In the genomic region with DNA sequence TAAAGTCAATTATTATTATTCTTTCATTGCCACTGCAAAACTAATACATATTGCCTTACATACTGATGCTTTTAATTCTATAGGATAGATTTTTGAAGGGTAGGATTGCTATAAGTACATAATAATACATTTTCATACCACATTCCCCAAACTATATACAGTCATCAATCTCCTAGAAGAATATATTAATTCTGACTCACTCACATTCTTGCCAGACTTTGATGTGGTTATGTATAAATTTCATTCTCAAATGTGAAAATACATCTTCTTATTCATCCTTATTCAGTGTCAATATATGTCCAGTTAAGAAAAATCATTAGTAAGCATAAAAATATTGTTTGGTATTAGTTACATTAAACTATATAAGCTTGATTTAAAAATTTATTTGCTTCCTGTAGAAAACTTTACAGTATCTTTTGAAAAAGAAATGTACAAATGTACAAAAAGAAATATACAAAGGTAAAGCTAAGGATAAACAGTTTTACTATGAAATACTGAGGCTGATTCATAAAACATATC, we compare ENCODE assay signal across 29 cellular contexts.
"Had no signal": no experiment of that assay in that cellular context is flagged by ENCODE, and none has a peak within 500 bp of the region (broad histone marks: within the 10 kb centered on the region; RNA-seq: fewer than 3 reads in every experiment).

No MANE protein-coding gene starts in this region.

- H3K27me3 Mint-ChIP-seq: activated CD4-positive, alpha-beta T cell treated with anti-CD3 and anti-CD28 coated beads for 36 hours; activated naive CD8-positive, alpha-beta T cell treated with anti-CD3 and anti-CD28 coated beads for 36 hours; naive B cell; stimulated activated naive CD8-positive, alpha-beta T cell treated with anti-CD3 and anti-CD28 coated beads, Interleukin-15, amount 100 ng/mL, for 72 hours had no signal

- H3K4me3 Mint-ChIP-seq: activated CD4-positive, alpha-beta T cell treated with anti-CD3 and anti-CD28 coated beads for 36 hours; activated naive CD4-positive, alpha-beta T cell treated with anti-CD3 and anti-CD28 coated beads for 36 hours; activated naive CD8-positive, alpha-beta T cell treated with anti-CD3 and anti-CD28 coated beads for 36 hours; activated T-cell treated with anti-CD3 and anti-CD28 coated beads, Interleukin-2, amount 50 U/mL, for 72 hours; brain; mesothelial cell of epicardium; naive B cell; nephron progenitor cell; stimulated activated effector memory CD8-positive, alpha-beta T cell treated with anti-CD3 and anti-CD28 coated beads, Interleukin-12 subunit alpha, Interleukin-12 subunit beta, amount 100 ng/mL, for 72 hours; stimulated activated naive CD8-positive, alpha-beta T cell treated with anti-CD3 and anti-CD28 coated beads, Interleukin-15, amount 100 ng/mL, for 72 hours had no signal

- FAIRE-seq: endothelial cell of umbilical vein had no signal

- H3K9me3 ChIP-seq: adrenal gland, gastrocnemius medialis, neutrophil, upper lobe of left lung, vagina had no signal

- H3K27me3 ChIP-seq: adrenal gland, gastrocnemius medialis, neutrophil, upper lobe of left lung, vagina had no signal

- H3K27ac ChIP-seq: adrenal gland, gastrocnemius medialis, neutrophil, skin epidermis, upper lobe of left lung, vagina had no signal

- ATAC-seq: activated CD4-positive, alpha-beta T cell treated with anti-CD3 and anti-CD28 coated beads for 36 hours; activated T-cell treated with anti-CD3 and anti-CD28 coated beads, Interleukin-2, amount 50 U/mL, for 72 hours; esophagus mucosa; gastrocnemius medialis; left cardiac atrium; sciatic nerve; stimulated activated effector memory CD8-positive, alpha-beta T cell treated with anti-CD3 and anti-CD28 coated beads, Interleukin-12 subunit alpha, Interleukin-12 subunit beta, amount 100 ng/mL, for 72 hours; stimulated activated naive CD8-positive, alpha-beta T cell treated with anti-CD3 and anti-CD28 coated beads, Interleukin-15, amount 100 ng/mL, for 72 hours had no signal

- H3K4me1 ChIP-seq: adrenal gland, gastrocnemius medialis, upper lobe of left lung, vagina had no signal

- H3K36me3 ChIP-seq: adrenal gland, gastrocnemius medialis, neutrophil, upper lobe of left lung, vagina had no signal

- DNase-seq: activated CD4-positive, alpha-beta T cell treated with anti-CD3 and anti-CD28 coated beads for 36 hours; activated CD4-positive, CD25-positive, alpha-beta regulatory T cell; activated effector memory CD4-positive, alpha-beta T cell treated with Interleukin-2 at 50 U/mL for 16 hours; activated naive CD4-positive, alpha-beta T cell treated with anti-CD3 and anti-CD28 coated beads for 36 hours; activated naive CD8-positive, alpha-beta T cell treated with anti-CD3 and anti-CD28 coated beads for 36 hours; activated T-cell treated with anti-CD3 and anti-CD28 coated beads for 4 hours; activated T-cell treated with anti-CD3 and anti-CD28 coated beads, Interleukin-2, amount 50 U/mL, for 72 hours; adrenal gland; aorta; caudate nucleus; gastrocnemius medialis; glutamatergic neuron; islet precursor cell; left cardiac atrium; naive B cell; nephron progenitor cell; stimulated activated CD4-positive, alpha-beta T cell treated with anti-CD3 and anti-CD28 coated beads, Interleukin-4, amount 100 ng/mL, for 24 hours; stimulated activated naive CD8-positive, alpha-beta T cell treated with anti-CD3 and anti-CD28 coated beads, Interleukin-15, amount 100 ng/mL, for 72 hours; substantia nigra; upper lobe of left lung had no signal

- H3K36me3 Mint-ChIP-seq: activated naive CD8-positive, alpha-beta T cell treated with anti-CD3 and anti-CD28 coated beads for 36 hours; brain; mesothelial cell of epicardium; naive B cell; stimulated activated effector memory CD8-positive, alpha-beta T cell treated with anti-CD3 and anti-CD28 coated beads, Interleukin-12 subunit alpha, Interleukin-12 subunit beta, amount 100 ng/mL, for 72 hours had no signal

- H3K4me1 Mint-ChIP-seq: activated CD4-positive, alpha-beta T cell treated with anti-CD3 and anti-CD28 coated beads for 36 hours; activated naive CD8-positive, alpha-beta T cell treated with anti-CD3 and anti-CD28 coated beads for 36 hours; naive B cell; stimulated activated effector memory CD8-positive, alpha-beta T cell treated with anti-CD3 and anti-CD28 coated beads, Interleukin-12 subunit alpha, Interleukin-12 subunit beta, amount 100 ng/mL, for 72 hours; stimulated activated naive CD8-positive, alpha-beta T cell treated with anti-CD3 and anti-CD28 coated beads, Interleukin-15, amount 100 ng/mL, for 72 hours had no signal

- H3K27ac Mint-ChIP-seq: activated CD4-positive, alpha-beta T cell treated with anti-CD3 and anti-CD28 coated beads for 36 hours; activated naive CD4-positive, alpha-beta T cell treated with anti-CD3 and anti-CD28 coated beads for 36 hours; activated naive CD8-positive, alpha-beta T cell treated with anti-CD3 and anti-CD28 coated beads for 36 hours; activated T-cell treated with anti-CD3 and anti-CD28 coated beads, Interleukin-2, amount 50 U/mL, for 72 hours; mesothelial cell of epicardium; naive B cell; nephron progenitor cell; stimulated activated effector memory CD8-positive, alpha-beta T cell treated with anti-CD3 and anti-CD28 coated beads, Interleukin-12 subunit alpha, Interleukin-12 subunit beta, amount 100 ng/mL, for 72 hours; stimulated activated naive CD8-positive, alpha-beta T cell treated with anti-CD3 and anti-CD28 coated beads, Interleukin-15, amount 100 ng/mL, for 72 hours had no signal

- H3K9me3 Mint-ChIP-seq: activated naive CD4-positive, alpha-beta T cell treated with anti-CD3 and anti-CD28 coated beads for 36 hours; activated naive CD8-positive, alpha-beta T cell treated with anti-CD3 and anti-CD28 coated beads for 36 hours; mesothelial cell of epicardium; nephron progenitor cell had no signal

- H3K4me3 ChIP-seq: adrenal gland, gastrocnemius medialis, skin epidermis, upper lobe of left lung, vagina had no signal
